13 cellular contexts compared by ENCODE assay signal in genomic region chr5:32734822-32735378, GRCh38. TPM values are rescaled to one million over a fixed set of nuclear protein-coding genes. Genes with fewer than 3 reads are reported as not detected.
"Had no signal": no experiment of that assay in that cellular context is flagged by ENCODE, and none has a peak within 500 bp of the region (broad histone marks: within the 10 kb centered on the region; RNA-seq: fewer than 3 reads in every experiment).

No MANE protein-coding gene starts in this region.

- H3K9me3 Mint-ChIP-seq: dendritic cell treated with granulocyte-macrophage colony-stimulating factor and Interleukin-4, amounts not matched to agents 40 ng/mL and 50 ng/mL, for 4 days had no signal

- H3K4me3 Mint-ChIP-seq: activated T-helper 1 cell treated with anti-CD3 and anti-CD28 coated beads, Interleukin-12 subunit alpha, Interleukin-12 subunit beta, Interleukin-2, Interleukin-4 antibody, amounts not matched to agents 30 ng/mL and 10 ng/mL and 1 ng/mL, durations not matched to agents 14 hours and 24 hours and 36 hours; dendritic cell treated with granulocyte-macrophage colony-stimulating factor and Interleukin-4, amounts not matched to agents 40 ng/mL and 50 ng/mL, for 4 days had no signal

- H3K27ac Mint-ChIP-seq: activated T-helper 1 cell treated with anti-CD3 and anti-CD28 coated beads, Interleukin-12 subunit alpha, Interleukin-12 subunit beta, Interleukin-2, Interleukin-4 antibody, amounts not matched to agents 30 ng/mL and 10 ng/mL and 1 ng/mL, durations not matched to agents 14 hours and 24 hours and 36 hours; dendritic cell treated with granulocyte-macrophage colony-stimulating factor and Interleukin-4, amounts not matched to agents 40 ng/mL and 50 ng/mL, for 4 days had no signal

- DNase-seq: activated CD4-positive, alpha-beta T cell treated with anti-CD3 and anti-CD28 coated beads, Interleukin-2, amount 50 U/mL, for 1 hour; activated CD8-positive, alpha-beta memory T cell treated with anti-CD3 and anti-CD28 coated beads for 24 hours; activated naive CD4-positive, alpha-beta T cell; aorta; cerebellar nuclear complex; effector memory CD4-positive, alpha-beta T cell; head of caudate nucleus; ovary; stimulated activated CD4-positive, alpha-beta T cell treated with anti-CD3 and anti-CD28 coated beads, Interleukin-1b, Interleukin-23, amount 100 ng/mL, for 48 hours; upper lobe of right lung had no signal

- ATAC-seq: upper lobe of right lung had no signal

RNA-seq across cellular contexts. Expression of gene NPR3, which starts 23.8 kb away (rescaled TPM):
- total RNA-seq: activated T-helper 1 cell treated with anti-CD3 and anti-CD28 coated beads, Interleukin-12 subunit alpha, Interleukin-12 subunit beta, Interleukin-2, Interleukin-4 antibody, amounts not matched to agents 30 ng/mL and 10 ng/mL and 1 ng/mL, durations not matched to agents 14 hours and 24 hours and 36 hours; T-helper 2 cell treated with Interferon-gamma antibody and Interleukin-4, amounts not matched to agents 100 ng/mL and 5 ng/mL, for 36 hours had no signal
